ENCODE assay signal across 35 cellular contexts in the genomic region with DNA sequence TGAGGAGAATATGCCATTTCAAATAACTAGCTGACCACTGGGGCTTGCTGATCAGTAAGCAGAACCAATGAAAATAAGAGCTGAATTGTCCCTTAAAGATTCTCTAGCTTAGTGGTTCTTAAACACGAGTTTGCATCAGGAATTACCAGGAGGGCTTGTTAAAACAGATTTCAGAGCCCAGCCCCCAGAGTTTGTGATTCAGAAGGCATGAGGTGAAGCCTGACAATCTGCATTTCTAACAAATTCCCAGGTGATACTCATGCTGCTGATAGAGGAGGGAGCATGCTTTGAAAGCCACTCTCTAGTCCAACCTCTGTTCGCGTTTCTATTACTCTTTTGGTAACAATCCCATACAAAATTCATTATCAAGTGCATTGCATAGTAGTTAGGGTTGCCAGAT. TPM values are rescaled to one million over a fixed set of nuclear protein-coding genes. Genes with fewer than 3 reads are reported as not detected.
"Had no signal": no experiment of that assay in that cellular context is flagged by ENCODE, and none has a peak within 500 bp of the region (broad histone marks: within the 10 kb centered on the region; RNA-seq: fewer than 3 reads in every experiment).

No MANE protein-coding gene starts in this region.

- H3K4me1 Mint-ChIP-seq: naive thymus-derived CD4-positive, alpha-beta T cell; stimulated activated memory B cell treated with anti-CD40 and anti-IgM and Interleukin-4, amounts not matched to agents 10 μg/mL and 1 μg/mL and 100 μg/mL, for 72 hours had no signal

- H3K4me3 ChIP-seq: colonic mucosa, gastrocnemius medialis, heart left ventricle, hepatocyte, left lung, pancreas, right atrium auricular region, smooth muscle cell, testis, tibial artery, upper lobe of left lung had no signal

- H3K27me3 Mint-ChIP-seq: dendritic cell treated with granulocyte-macrophage colony-stimulating factor and Interleukin-4, amounts not matched to agents 40 ng/mL and 50 ng/mL, for 4 days; stimulated activated memory B cell treated with anti-CD40 and anti-IgM and Interleukin-4, amounts not matched to agents 10 μg/mL and 1 μg/mL and 100 μg/mL, for 72 hours had no signal

- H3K4me3 Mint-ChIP-seq: dendritic cell treated with granulocyte-macrophage colony-stimulating factor and Interleukin-4, amounts not matched to agents 40 ng/mL and 50 ng/mL, for 4 days; endodermal cell; naive thymus-derived CD4-positive, alpha-beta T cell; nephron; stimulated activated memory B cell treated with anti-CD40 and anti-IgM and Interleukin-4, amounts not matched to agents 10 μg/mL and 1 μg/mL and 100 μg/mL, for 72 hours had no signal

- H3K27me3 ChIP-seq: colonic mucosa, hepatocyte, left lung, neutrophil, right atrium auricular region, testis, tibial artery, upper lobe of left lung had no signal

- H3K4me1 ChIP-seq: colonic mucosa, gastrocnemius medialis, heart left ventricle, left lung, pancreas, right atrium auricular region, testis, tibial artery, upper lobe of left lung had no signal

- H3K4me2 ChIP-seq: hepatocyte, smooth muscle cell had no signal

- H3K9me3 ChIP-seq: colonic mucosa, gastrocnemius medialis, heart left ventricle, left lung, neutrophil, pancreas, right atrium auricular region, testis, tibial artery, upper lobe of left lung had no signal

- H3K79me2 ChIP-seq: hepatocyte had no signal

- FAIRE-seq: pancreas, urothelium cell line had no signal

- H2AFZ ChIP-seq: hepatocyte had no signal

- H3K27ac ChIP-seq: colonic mucosa, epithelial cell of prostate, gastrocnemius medialis, heart left ventricle, hepatocyte, left lung, neutrophil, pancreas, right atrium auricular region, testis, tibial artery, upper lobe of left lung had no signal

- H3K36me3 ChIP-seq: colonic mucosa, gastrocnemius medialis, heart left ventricle, left lung, neutrophil, pancreas, right atrium auricular region, tibial artery, upper lobe of left lung had no signal

- DNase-seq: colonic mucosa; effector CD8-positive, alpha-beta T cell; foreskin fibroblast; gastrocnemius medialis; heart left ventricle; left cardiac atrium; left lung; midbrain; naive thymus-derived CD4-positive, alpha-beta T cell; stimulated activated CD4-positive, alpha-beta T cell treated with anti-CD3 and anti-CD28 coated beads, Interleukin-12 subunit alpha, Interleukin-12 subunit beta, amount 100 ng/mL, for 4 hours; stimulated activated CD4-positive, alpha-beta T cell treated with anti-CD3 and anti-CD28 coated beads, Interleukin-1b, Interleukin-23, amount 100 ng/mL, for 48 hours; stimulated activated CD4-positive, alpha-beta T cell treated with anti-CD3 and anti-CD28 coated beads, Interleukin-4, amount 100 ng/mL, for 1 hour; stimulated activated naive CD8-positive, alpha-beta T cell treated with anti-CD3 and anti-CD28 coated beads, Interleukin-15, Interleukin-2, amounts not matched to agents 100 U/mL and 50 U/mL, for 24 hours; substantia nigra; testis; tibial artery; upper lobe of left lung had no signal

- H3K27ac Mint-ChIP-seq: dendritic cell treated with granulocyte-macrophage colony-stimulating factor and Interleukin-4, amounts not matched to agents 40 ng/mL and 50 ng/mL, for 4 days; naive thymus-derived CD4-positive, alpha-beta T cell; stimulated activated memory B cell treated with anti-CD40 and anti-IgM and Interleukin-4, amounts not matched to agents 10 μg/mL and 1 μg/mL and 100 μg/mL, for 72 hours had no signal

- H3K36me3 Mint-ChIP-seq: naive thymus-derived CD4-positive, alpha-beta T cell; stimulated activated memory B cell treated with anti-CD40 and anti-IgM and Interleukin-4, amounts not matched to agents 10 μg/mL and 1 μg/mL and 100 μg/mL, for 72 hours had no signal

- ATAC-seq: esophagus mucosa; gastrocnemius medialis; heart left ventricle; left cardiac atrium; left lung; naive thymus-derived CD4-positive, alpha-beta T cell; sciatic nerve; stimulated activated memory B cell treated with anti-CD40 and anti-IgM and Interleukin-4, amounts not matched to agents 10 μg/mL and 1 μg/mL and 100 μg/mL, for 72 hours; stimulated activated naive CD8-positive, alpha-beta T cell treated with anti-CD3 and anti-CD28 coated beads, Interleukin-15, Interleukin-2, amounts not matched to agents 100 U/mL and 50 U/mL, for 24 hours had no signal

- H3K9me3 Mint-ChIP-seq: dendritic cell treated with granulocyte-macrophage colony-stimulating factor and Interleukin-4, amounts not matched to agents 40 ng/mL and 50 ng/mL, for 4 days; endodermal cell; nephron; stimulated activated memory B cell treated with anti-CD40 and anti-IgM and Interleukin-4, amounts not matched to agents 10 μg/mL and 1 μg/mL and 100 μg/mL, for 72 hours had no signal

RNA-seq across cellular contexts. Expression of a gene that starts 35.5 kb away (rescaled TPM):
- total RNA-seq: chondrocyte; gastrocnemius medialis; glomerular endothelial cell; kidney epithelial cell; left cardiac atrium; left lung; lung microvascular endothelial cell; naive thymus-derived CD4-positive, alpha-beta T cell; omental fat pad; right atrium auricular region; sciatic nerve; upper lobe of left lung had no signal
- polyA plus RNA-seq: heart left ventricle; naive thymus-derived CD4-positive, alpha-beta T cell; smooth muscle cell had no signal
